ENCODE assay signal across 8 cellular contexts in genomic region chr20:57708694-57709673, GRCh38. TPM values are rescaled to one million over a fixed set of nuclear protein-coding genes. Genes with fewer than 3 reads are reported as not detected.
DNase-seq lines count a peak whose midpoint lies in the region; ATAC-seq, FAIRE-seq and TF ChIP-seq lines count a peak whose summit lies in the region.

No MANE protein-coding gene starts in this region.

- H4K20me1 ChIP-seq in keratinocyte (ENCODE audit: control insufficient read depth, extremely low read depth, insufficient read depth, low read length) = peaks cover 33% of the 10 kb centered on the region

- H3K27ac ChIP-seq in Peyer's patch (peak overlapping the region; percentile 45 to 92 (median 78)), keratinocyte (ENCODE audit: control insufficient read depth, insufficient read depth, low read length) (peak overlapping the region; percentile 83)

- DNase-seq in Peyer's patch (peak; percentile 27 to 64 (median 58)), astrocyte of the cerebellum (ENCODE audit: low read depth) (no peak), keratinocyte (ENCODE audit: low read depth, low spot score) (no peak), NCI-H2107 treated with DMSO at 0.1 percent for 48 hours (lab: John Stamatoyannopoulos, UW; ENCODE audit: unreplicated experiment) (no peak), islet precursor cell (no peak)
- peak; percentile 10 to 37 for DNase-seq in stimulated activated CD8-positive, alpha-beta memory T cell treated with anti-CD3 and anti-CD28 coated beads, Interleukin-15, amount 100 ng/mL, for 4 hours (ENCODE audit: low read depth in 2 of 2)

- H2AFZ ChIP-seq in keratinocyte (ENCODE audit: control insufficient read depth, low read length) = no peak overlapping the region

- peak overlapping the region; percentile 80 for H3K4me2 ChIP-seq in keratinocyte (ENCODE audit: control insufficient read depth, extremely low read depth, insufficient read depth, low read depth, low read length)

- no peak for ATAC-seq in activated CD4-positive, CD25-positive, alpha-beta regulatory T cell treated with anti-CD3 and anti-CD28 coated beads, Interleukin-2, amount 50 U/mL, for 24 hours

- no peak for TF ChIP-seq POLR2A in Peyer's patch (IDR thresholded peaks at IDR 0.05)

- peaks cover 6% of the 10 kb centered on the region for H3K9me1 ChIP-seq in keratinocyte (ENCODE audit: control insufficient read depth, extremely low read depth, insufficient read depth, low read length)

- H3K9me3 ChIP-seq in Peyer's patch (no peaks in the 10 kb centered on the region), keratinocyte (ENCODE audit: control insufficient read depth, low read depth, low read length) (no peaks in the 10 kb centered on the region)

- H3K36me3 ChIP-seq in Peyer's patch (no peaks in the 10 kb centered on the region), keratinocyte (ENCODE audit: control insufficient read depth in 2 of 2, extremely low read depth in 1 of 2, insufficient read depth in 2 of 2, low read length in 2 of 2) (peaks cover 5 to 29% of the 10 kb centered on the region in 2 experiments)

- H3K4me3 ChIP-seq in GM12875 (ENCODE audit: low read depth, low read length) = peak overlapping the region; percentile 12
- H3K4me3 ChIP-seq in Peyer's patch = peak overlapping the region; percentile 60 to 92 (median 80)
- peak overlapping the region; percentile 91 for H3K4me3 ChIP-seq in astrocyte of the cerebellum (ENCODE audit: low read depth, low read length)
- H3K4me3 ChIP-seq in keratinocyte (ENCODE audit: control insufficient read depth in 2 of 3, extremely low read depth in 1 of 3, insufficient read depth in 2 of 3, low read depth in 1 of 3, low read length in 3 of 3) = peak overlapping the region; percentile 83 to 93 (median 91)

- no peak for TF ChIP-seq CTCF in GM12875 (IDR thresholded peaks at IDR 0.05; ENCODE audit: borderline replicate concordance, insufficient read depth, low read depth, low read length)
- no peak for TF ChIP-seq CTCF in Peyer's patch (IDR thresholded peaks at IDR 0.05)
- no peak for TF ChIP-seq CTCF in astrocyte of the cerebellum (IDR thresholded peaks at IDR 0.05; ENCODE audit: low read depth, low read length, missing control alignments)
- TF ChIP-seq CTCF in keratinocyte (optimal IDR thresholded peaks at IDR 0.05 in 1 of 3, IDR thresholded peaks at IDR 0.05 in 1 of 3, conservative IDR thresholded peaks at IDR 0.05 in 1 of 3; ENCODE audit: extremely low read depth in 1 of 3, insufficient read depth in 2 of 3, low read length in 3 of 3) = no peak

- peaks cover 57% of the 10 kb centered on the region for H3K79me2 ChIP-seq in keratinocyte (ENCODE audit: control insufficient read depth, insufficient read depth, low read length)

- no peak for FAIRE-seq in keratinocyte (lab: Jason Lieb, UNC)

- no peaks in the 10 kb centered on the region for H3K27me3 ChIP-seq in Peyer's patch
- no peaks in the 10 kb centered on the region for H3K27me3 ChIP-seq in keratinocyte (ENCODE audit: control insufficient read depth, extremely low read depth, insufficient read depth, low read length)

- dilution Hi-C loops in keratinocyte (cut with MboI; ENCODE audit: extremely low pct_ligation_motif_present, low sequenced_read_pairs) = no loop called here

- peak overlapping the region; percentile 97 for H3K9ac ChIP-seq in keratinocyte (ENCODE audit: control insufficient read depth, extremely low read depth, insufficient read depth, low read length)

- H3K4me1 ChIP-seq in Peyer's patch (peaks cover 0 to 20% (median 2%) of the 10 kb centered on the region in 4 donors), keratinocyte (ENCODE audit: control insufficient read depth, extremely low read depth, insufficient read depth, low read length) (peaks cover 56% of the 10 kb centered on the region)

- in situ Hi-C loops in astrocyte of the cerebellum (cut with HindIII; ENCODE audit: low sequenced_read_pairs) = no loop called here

RNA-seq across cellular contexts. Expression of gene PMEPA1, which starts 0.8 kb away (rescaled TPM):
- 1 to 10 TPM; 3.3 to 5.5 (median 4.6) TPM for total RNA-seq in Peyer's patch
- polyA plus RNA-seq in keratinocyte = 29.0 to 84.0 TPM (median 50.7 TPM) in 3 replicates
- polyA plus RNA-seq in keratinocyte (2011; ENCODE audit: low read depth) = 14.2 TPM
- 40.6 and 82.2 TPM in 2 replicates for polyA plus RNA-seq in keratinocyte (2011; cell fraction: cytosol; rRNA removed)
- 70.2 and 80.4 TPM in 2 replicates for polyA plus RNA-seq in keratinocyte (2011; cell fraction: nucleus; rRNA removed)
- polyA plus RNA-seq in keratinocyte (2012; ENCODE audit: low replicate concordance) = 20.6 and 151 TPM in 2 replicates
- polyA minus RNA-seq in keratinocyte = 41.7 to 94.9 TPM (median 50.4 TPM) in 3 replicates
- 149 TPM for polyA minus RNA-seq in keratinocyte (2011; cell fraction: cytosol; rRNA and poly(A)+ RNA removed)
- polyA minus RNA-seq in keratinocyte (2011; cell fraction: nucleus; rRNA and poly(A)+ RNA removed) = 70.1 and 74.7 TPM in 2 replicates

Comparison
In these comparisons a context has a peak if more than half of its experiments do, and no peak if none do; other contexts are left out.
1. H3K4me3 ChIP-seq: peak in every context shown above with its lines; median percentile 91 in astrocyte of the cerebellum; 91 in keratinocyte; 80 in Peyer's patch; 12 in GM12875.
2. DNase-seq: peak in Peyer's patch (3 of 3) and stimulated activated CD8-positive, alpha-beta memory T cell treated with anti-CD3 and anti-CD28 coated beads, Interleukin-15, amount 100 ng/mL, for 4 hours (2 of 2); none in astrocyte of the cerebellum (single experiment), keratinocyte (single experiment), NCI-H2107 treated with DMSO at 0.1 percent for 48 hours (single experiment) and islet precursor cell (single experiment).